ENCODE assay signal across 18 cellular contexts in the genomic region with DNA sequence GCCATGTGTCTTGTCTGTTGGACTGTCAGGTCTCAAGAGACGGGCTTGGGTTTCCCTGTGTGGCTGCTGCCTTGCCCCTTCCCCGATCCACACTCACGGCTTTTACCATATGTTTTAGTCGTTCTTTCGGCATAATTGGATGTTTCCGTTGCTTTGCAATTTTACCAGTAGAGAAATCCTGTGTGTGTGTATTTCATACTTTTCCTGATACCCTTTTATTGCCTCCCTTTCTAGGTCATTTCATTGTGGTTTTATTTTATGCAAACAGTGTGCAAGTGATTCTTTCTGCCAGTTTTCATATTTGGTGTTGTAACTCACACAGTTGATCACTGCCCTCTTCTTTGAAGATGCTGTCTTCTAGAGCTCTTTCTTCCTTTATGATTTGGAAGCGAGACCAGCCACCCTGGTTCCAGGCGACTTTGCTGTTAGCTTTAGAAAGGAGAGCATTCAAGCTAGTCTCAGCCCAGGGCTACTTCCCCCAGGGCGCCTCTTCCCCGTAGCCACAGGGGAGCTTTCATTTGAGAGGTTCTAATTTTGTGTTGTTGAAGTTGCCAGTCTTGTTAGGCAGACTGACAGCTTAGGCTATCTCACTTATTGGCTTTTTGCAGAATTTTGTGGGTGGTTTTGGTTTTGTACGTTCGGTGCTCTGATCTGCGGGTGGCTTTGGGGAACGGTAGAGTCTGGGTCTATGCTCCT.
DNase-seq lines count a peak whose midpoint lies in the region; ATAC-seq and TF ChIP-seq lines count a peak whose summit lies in the region.
"Had no signal": no experiment of that assay in that cellular context is flagged by ENCODE, and none has a peak within 500 bp of the region (broad histone marks: within the 10 kb centered on the region; RNA-seq: fewer than 3 reads in every experiment).

No MANE protein-coding gene starts in this region.

- DNase-seq in adipocyte (ENCODE audit: low read depth) (no peak), nephron progenitor cell (no peak), middle frontal gyrus (ENCODE audit: extremely low spot score, low spot score) (no peak), AML-193 (lab: John Stamatoyannopoulos, UW) (no peak)
- DNase-seq: activated CD4-positive, alpha-beta T cell treated with anti-CD3 and anti-CD28 coated beads for 1 hour; GF-D8; NCI-H2227 treated with DMSO at 0.1 percent for 48 hours; stimulated activated CD4-positive, alpha-beta T cell treated with anti-CD3 and anti-CD28 coated beads, Interleukin-2, amount 100 ng/mL, for 24 hours had no signal

- H3K27me3 ChIP-seq in BLaER1 (no peaks in the 10 kb centered on the region), HUES6 (ENCODE audit: control insufficient read depth, insufficient read depth, low read length) (no peaks in the 10 kb centered on the region), adipocyte (replicated peaks; ENCODE audit: control insufficient read depth, insufficient read depth, low read length) (no peaks in the 10 kb centered on the region)
- H3K27me3 ChIP-seq: ascending aorta, ovary had no signal

- H3K27ac ChIP-seq in BLaER1: peak overlapping the region; percentile 28; the same call in 1 of the 2 replicates
- H3K27ac ChIP-seq in HUES6 (ENCODE audit: low read depth, low read length): no peak overlapping the region
- H3K27ac ChIP-seq: ascending aorta, C4-2B, KMS-11, ovary had no signal

- peak overlapping the region; percentile 7 for H3K4me3 Mint-ChIP-seq in nephron progenitor cell
- H3K4me3 Mint-ChIP-seq: activated T-helper 1 cell treated with anti-CD3 and anti-CD28 coated beads, Interleukin-12 subunit alpha, Interleukin-12 subunit beta, Interleukin-2, Interleukin-4 antibody, amounts not matched to agents 30 ng/mL and 10 ng/mL and 1 ng/mL, durations not matched to agents 14 hours and 24 hours and 36 hours had no signal

- TF ChIP-seq CTCF in nephron progenitor cell (IDR thresholded peaks at IDR 0.05): no peak

- H3K27me3 Mint-ChIP-seq in nephron progenitor cell (ENCODE audit: low read depth, poor library complexity): peaks cover 4% of the 10 kb centered on the region

- no peak overlapping the region for H3K27ac Mint-ChIP-seq in nephron progenitor cell
- H3K27ac Mint-ChIP-seq: activated T-helper 1 cell treated with anti-CD3 and anti-CD28 coated beads, Interleukin-12 subunit alpha, Interleukin-12 subunit beta, Interleukin-2, Interleukin-4 antibody, amounts not matched to agents 30 ng/mL and 10 ng/mL and 1 ng/mL, durations not matched to agents 14 hours and 24 hours and 36 hours had no signal

- peak overlapping the region; percentile 5; the same call in 1 of the 2 replicates for H3K4me3 ChIP-seq in BLaER1
- H3K4me3 ChIP-seq in HUES6 (ENCODE audit: low read depth, low read length): peak overlapping the region; percentile 24; the same call in 1 of the 2 replicates
- no peak overlapping the region for H3K4me3 ChIP-seq in adipocyte (ENCODE audit: low read length)
- H3K4me3 ChIP-seq: ascending aorta, ovary had no signal

- H3K9ac ChIP-seq in BLaER1 (peak overlapping the region; percentile 36; the same call in 1 of the 2 replicates), HUES6 (ENCODE audit: low read length) (no peak overlapping the region), adipocyte (ENCODE audit: low read length) (peak overlapping the region; percentile 44)
- H3K9ac ChIP-seq: KMS-11, SK-N-SH had no signal

- H3K9me3 ChIP-seq in BLaER1 (no peaks in the 10 kb centered on the region), HUES6 (ENCODE audit: control insufficient read depth, insufficient read depth, low read depth, low read length) (no peaks in the 10 kb centered on the region), adipocyte (ENCODE audit: control insufficient read depth, low read length) (no peaks in the 10 kb centered on the region)
- H3K9me3 ChIP-seq: ascending aorta, ovary, SK-N-SH had no signal

- ATAC-seq in GM18858 (IDR thresholded peaks at IDR 0.05; ENCODE audit: unreplicated experiment) (no peak), HG02981 (IDR thresholded peaks at IDR 0.05; ENCODE audit: unreplicated experiment) (no peak)

- H3K36me3 ChIP-seq in BLaER1 (no peaks in the 10 kb centered on the region), HUES6 (ENCODE audit: control insufficient read depth, insufficient read depth, low read length) (peaks cover 8% of the 10 kb centered on the region), adipocyte (ENCODE audit: control insufficient read depth, insufficient read depth, low read length, severe bottlenecking) (peaks cover 22% of the 10 kb centered on the region)
- H3K36me3 ChIP-seq: ascending aorta, ovary had no signal

- H3K9me3 Mint-ChIP-seq in nephron progenitor cell: no peaks in the 10 kb centered on the region
- H3K9me3 Mint-ChIP-seq: activated T-helper 1 cell treated with anti-CD3 and anti-CD28 coated beads, Interleukin-12 subunit alpha, Interleukin-12 subunit beta, Interleukin-2, Interleukin-4 antibody, amounts not matched to agents 30 ng/mL and 10 ng/mL and 1 ng/mL, durations not matched to agents 14 hours and 24 hours and 36 hours had no signal

- peaks cover 66% of the 10 kb centered on the region for H3K4me1 Mint-ChIP-seq in nephron progenitor cell

- H3K4me2 ChIP-seq in BLaER1: peak overlapping the region; percentile 80
- H3K4me2 ChIP-seq: KMS-11, SK-N-SH had no signal

- H3K36me3 Mint-ChIP-seq in nephron progenitor cell (ENCODE audit: low read depth): peaks cover 15% of the 10 kb centered on the region

- H4K20me1 ChIP-seq in BLaER1: no peaks in the 10 kb centered on the region

- H3K4me1 ChIP-seq in BLaER1: peaks cover 21% of the 10 kb centered on the region
- peaks cover 56% of the 10 kb centered on the region for H3K4me1 ChIP-seq in HUES6 (ENCODE audit: control insufficient read depth, insufficient read depth, low read length)
- peaks cover 42% of the 10 kb centered on the region for H3K4me1 ChIP-seq in adipocyte (ENCODE audit: control insufficient read depth, insufficient read depth, low read length)
- H3K4me1 ChIP-seq: ascending aorta had no signal
